ENCODE assay signal across 1 cellular context in genomic region chr1:201724039-201724759, GRCh38.
TF ChIP-seq lines count a peak whose summit lies in the region.

No MANE protein-coding gene starts in this region.

TF ChIP-seq in GM23338, 12 proteins besides CTCF, POLR2A, EP300 and RAD21 (continued from another document):
- no peak for TF ChIP-seq ZNF462 (CRISPR knock-in tag; IDR thresholded peaks at IDR 0.05)
- no peak for TF ChIP-seq EZH2phosphoT487 (IDR thresholded peaks at IDR 0.05; ENCODE audit: unreplicated experiment)
TF ChIP-seq in GM23338: peak in this region for 0.
